In the genomic region with DNA sequence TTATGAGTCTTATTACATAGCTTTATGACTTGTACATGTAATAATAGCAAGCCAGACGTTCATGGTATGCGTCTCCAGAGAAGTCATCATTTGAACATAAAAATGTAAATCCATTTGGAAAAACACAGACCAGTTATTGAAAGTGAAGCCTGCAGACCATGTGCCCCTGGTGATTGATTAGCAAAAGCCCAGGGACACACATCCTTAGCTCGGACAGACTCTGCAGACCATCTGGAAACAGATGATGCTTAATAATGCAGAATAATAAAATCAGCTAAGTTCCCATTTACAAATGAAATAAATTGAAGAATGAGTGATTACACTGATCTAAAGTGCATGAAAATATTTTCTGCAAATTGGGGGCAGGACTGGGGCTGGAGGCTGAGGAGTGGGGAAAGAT, we compare ENCODE assay signal across 16 cellular contexts.
A peak's percentile ranks its signal among the peaks of the same experiment; 100 is the strongest.
DNase-seq lines count a peak whose midpoint lies in the region; ATAC-seq and TF ChIP-seq lines count a peak whose summit lies in the region.
"Had no signal": no experiment of that assay in that cellular context is flagged by ENCODE, and none has a peak within 500 bp of the region (broad histone marks: within the 10 kb centered on the region; RNA-seq: fewer than 3 reads in every experiment).

No MANE protein-coding gene starts in this region.

- peak; percentile 89 for DNase-seq in NCI-H526 treated with DMSO at 0.1 percent for 48 hours (lab: John Stamatoyannopoulos, UW)
- no peak for DNase-seq in activated effector memory CD4-positive, alpha-beta T cell treated with Interleukin-2 at 50 U/mL for 16 hours
- no peak for DNase-seq in dermis blood vessel endothelial cell
- DNase-seq: C1 segment of cervical spinal cord; Calu3; CD4-positive, alpha-beta memory T cell; COR-L47; DMS53; DMS79 treated with DMSO at 0.1 percent for 48 hours; GF-D8; GOT3; HFFc6 had no signal

- no peaks in the 10 kb centered on the region for H3K9me2 ChIP-seq in neural cell (ENCODE audit: insufficient read depth, low read length)

- no peak for TF ChIP-seq CTCF in VCaP (conservative IDR thresholded peaks at IDR 0.05)
- no peak for TF ChIP-seq CTCF in neural cell (IDR thresholded peaks at IDR 0.05; ENCODE audit: poor library complexity, severe bottlenecking)

- no peaks in the 10 kb centered on the region for H4K20me1 ChIP-seq in neural cell (ENCODE audit: insufficient read depth)

- H3K9me3 ChIP-seq in neural cell (ENCODE audit: low read length) = no peaks in the 10 kb centered on the region
- H3K9me3 ChIP-seq: HAP-1 had no signal

- no peak for ATAC-seq in activated CD4-positive, CD25-positive, alpha-beta regulatory T cell treated with anti-CD3 and anti-CD28 coated beads, Interleukin-2, amount 50 U/mL, for 24 hours

- H3K27me3 ChIP-seq in neural cell (ENCODE audit: insufficient read depth, low read depth, low read length) = no peaks in the 10 kb centered on the region

- no peak overlapping the region for H3K4me3 ChIP-seq in neural cell (ENCODE audit: low read length)
- H3K4me3 ChIP-seq: HAP-1 had no signal

- H3K9ac ChIP-seq in neural cell (ENCODE audit: low read length) = no peak overlapping the region

- no peaks in the 10 kb centered on the region for H3K79me2 ChIP-seq in neural cell (replicated peaks; ENCODE audit: insufficient read depth, low read length)

- no peak overlapping the region for H2AFZ ChIP-seq in neural cell (ENCODE audit: low read depth, low read length)

- H3K27ac ChIP-seq in VCaP (0 out of 2 replicates have a peak overlapping the region, but pooled peaks have one; percentile 13), neural cell (ENCODE audit: low read length) (peak overlapping the region; percentile 3)

- no peak for TF ChIP-seq EP300 in neural cell (conservative IDR thresholded peaks at IDR 0.05; ENCODE audit: poor library complexity, severe bottlenecking)

- H3K36me3 ChIP-seq in neural cell (ENCODE audit: insufficient read depth, low read length) = no peaks in the 10 kb centered on the region
- H3K36me3 ChIP-seq: HAP-1 had no signal

- no peaks in the 10 kb centered on the region for H3F3A ChIP-seq in neural cell (ENCODE audit: insufficient read depth, low read length, poor library complexity, severe bottlenecking)

- no peak for TF ChIP-seq RAD21 in neural cell (conservative IDR thresholded peaks at IDR 0.05)

- no peak overlapping the region for H3K4me2 ChIP-seq in neural cell (ENCODE audit: low read length)

TF ChIP-seq in neural cell, 6 proteins besides CTCF, POLR2A, EP300 and RAD21:
- no peak for TF ChIP-seq TAF1 (IDR thresholded peaks at IDR 0.05; ENCODE audit: low read depth)
- TF ChIP-seq POLR2AphosphoS5 (IDR thresholded peaks at IDR 0.05) = no peak
- no peak for TF ChIP-seq EZH2 (IDR thresholded peaks at IDR 0.05; ENCODE audit: borderline replicate concordance, insufficient read depth, low read length, poor library complexity, severe bottlenecking)
- TF ChIP-seq MXI1 (conservative IDR thresholded peaks at IDR 0.05; ENCODE audit: poor library complexity, severe bottlenecking) = no peak
- TF ChIP-seq SMC3 (conservative IDR thresholded peaks at IDR 0.05; ENCODE audit: poor library complexity) = no peak
- TF ChIP-seq REST (IDR thresholded peaks at IDR 0.05; ENCODE audit: borderline replicate concordance) = no peak
TF ChIP-seq in neural cell: peak in this region for 0.
